10 cellular contexts compared by ENCODE assay signal in genomic region chr12:29710104-29710503, GRCh38.
DNase-seq lines count a peak whose midpoint lies in the region; ATAC-seq and TF ChIP-seq lines count a peak whose summit lies in the region.
"Had no signal": no experiment of that assay in that cellular context is flagged by ENCODE, and none has a peak within 500 bp of the region (broad histone marks: within the 10 kb centered on the region; RNA-seq: fewer than 3 reads in every experiment).

No MANE protein-coding gene starts in this region.

- no peaks in the 10 kb centered on the region for H3K36me3 ChIP-seq in thoracic aorta

- intact Hi-C loops in MCF 10A (cut with micrococcal nuclease): no loop called here

- peak overlapping the region; percentile 69 for H3K27ac Mint-ChIP-seq in MCF 10A (ENCODE audit: low read depth, unreplicated experiment)

- H3K27me3 ChIP-seq in thoracic aorta (replicated peaks; ENCODE audit: insufficient read depth): no peaks in the 10 kb centered on the region

- peak overlapping the region; percentile 9 to 67 for H3K27ac ChIP-seq in thoracic aorta
- H3K27ac ChIP-seq: A549 had no signal

- POLR2A ChIA-PET in MCF 10A (lab: Yijun Ruan, JAX): no interaction called here

- peaks cover 72% of the 10 kb centered on the region for H3K4me1 Mint-ChIP-seq in MCF 10A (ENCODE audit: insufficient read depth, unreplicated experiment)

- H3K4me1 ChIP-seq in thoracic aorta (ENCODE audit: control insufficient read depth in 1 of 2, low read depth in 2 of 2): peaks cover 12 to 62% of the 10 kb centered on the region in 2 donors
- H3K4me1 ChIP-seq: A549 had no signal

- no peak for TF ChIP-seq CTCF in MCF 10A (IDR thresholded peaks at IDR 0.05; ENCODE audit: unreplicated experiment)
- no peak for TF ChIP-seq CTCF in thoracic aorta (IDR thresholded peaks at IDR 0.05)

- no peak overlapping the region for H3K4me3 Mint-ChIP-seq in MCF 10A (ENCODE audit: unreplicated experiment)

- no peaks in the 10 kb centered on the region for H3K9me3 Mint-ChIP-seq in MCF 10A (ENCODE audit: unreplicated experiment)

- DNase-seq in NCI-H748 (lab: John Stamatoyannopoulos, UW; ENCODE audit: unreplicated experiment): peak; percentile 34
- DNase-seq in NCI-H748 treated with DMSO at 0.1 percent for 48 hours (lab: John Stamatoyannopoulos, UW): no peak
- peak; percentile 31 for DNase-seq in MCF 10A (ENCODE audit: unreplicated experiment)
- peak; percentile 46 for DNase-seq in iPS-NIHi7 (ENCODE audit: extremely low spot score)
- DNase-seq in thoracic aorta (ENCODE audit: low spot score): no peak
- DNase-seq in NCI-H226: no peak
- no peak for DNase-seq in HUDEP-2 (lab: John Stamatoyannopoulos, UW; ENCODE audit: unreplicated experiment in 76 of 76)
- DNase-seq: MM.1S had no signal

- no peak for TF ChIP-seq POLR2A in GM18505 (IDR thresholded peaks at IDR 0.05; ENCODE audit: borderline replicate concordance, extremely low read depth, insufficient read depth, insufficient read length)

- no TSS peak for BruUV-seq in MCF 10A (replicated peaks; lab: Mats Ljungman, UMichigan)

- ATAC-seq in thoracic aorta (ENCODE audit: insufficient number of reproducible peaks, low FRiP score, low read depth): no peak
- ATAC-seq in GM18505 (IDR thresholded peaks at IDR 0.05; ENCODE audit: unreplicated experiment): no peak
- ATAC-seq: A549 had no signal

- no peaks in the 10 kb centered on the region for H3K9me3 ChIP-seq in thoracic aorta
- H3K9me3 ChIP-seq: A549 had no signal

- CTCF ChIA-PET in MCF 10A (lab: Yijun Ruan, JAX): no interaction called here

- H3K27me3 Mint-ChIP-seq in MCF 10A (ENCODE audit: insufficient read depth, unreplicated experiment): no peaks in the 10 kb centered on the region

- peaks cover 84% of the 10 kb centered on the region for H3K36me3 Mint-ChIP-seq in MCF 10A (ENCODE audit: insufficient read depth, unreplicated experiment)

- peak overlapping the region; percentile 38 for H3K4me3 ChIP-seq in thoracic aorta
- H3K4me3 ChIP-seq: A549 had no signal

Comparison
In these comparisons a context has a peak if more than half of its experiments do, and no peak if none do; other contexts are left out.
1. DNase-seq: peak in NCI-H748 (single experiment), MCF 10A (single experiment) and iPS-NIHi7 (single experiment); none in NCI-H748 treated with DMSO at 0.1 percent for 48 hours (single experiment), thoracic aorta (single experiment), NCI-H226 (single experiment) and HUDEP-2 (0 of 76).